9 cellular contexts compared by ENCODE assay signal in genomic region chr18:78836838-78837237, GRCh38.
"Had no signal": no experiment of that assay in that cellular context is flagged by ENCODE, and none has a peak within 500 bp of the region (broad histone marks: within the 10 kb centered on the region; RNA-seq: fewer than 3 reads in every experiment).

No MANE protein-coding gene starts in this region.

- FAIRE-seq: H1, H54, K562 had no signal

- H3K4me3 ChIP-seq: GM23248, K562 had no signal

- H3K4me1 Mint-ChIP-seq: H9 had no signal

- DNase-seq: GM23248, H9, HCEC 1CT, IMR-90, KG1 had no signal

- H3K27ac Mint-ChIP-seq: H9 had no signal

- H3K9me3 Mint-ChIP-seq: H9 had no signal

- H3K27ac ChIP-seq: GM23248, HL-60 had no signal

- H3K4me3 Mint-ChIP-seq: H9 had no signal

- ATAC-seq: K562 had no signal
